9 cellular contexts compared by ENCODE assay signal in genomic region chr13:32650705-32651311, GRCh38.
DNase-seq lines count a peak whose midpoint lies in the region; ATAC-seq and TF ChIP-seq lines count a peak whose summit lies in the region.
"Had no signal": no experiment of that assay in that cellular context is flagged by ENCODE, and none has a peak within 500 bp of the region (broad histone marks: within the 10 kb centered on the region; RNA-seq: fewer than 3 reads in every experiment).

No MANE protein-coding gene starts in this region.

- no peaks in the 10 kb centered on the region for H3K9me3 Mint-ChIP-seq in Calu3 (ENCODE audit: low read depth, unreplicated experiment)
- H3K9me3 Mint-ChIP-seq: activated naive CD4-positive, alpha-beta T cell treated with anti-CD3 and anti-CD28 coated beads, Interleukin-2, amount 50 U/mL, for 24 hours had no signal

- peak; percentile 79 for ATAC-seq in GM19455 (IDR thresholded peaks at IDR 0.05; ENCODE audit: unreplicated experiment)
- peak in 7 of 8 donors; percentile 49 to 85 (median 77) for ATAC-seq in heart right ventricle
- ATAC-seq in GM21528 (IDR thresholded peaks at IDR 0.05; ENCODE audit: low FRiP score, unreplicated experiment), result no peak

- H3K27ac ChIP-seq in heart right ventricle, result no peak overlapping the region
- no peak overlapping the region for H3K27ac ChIP-seq in sigmoid colon

- no peaks in the 10 kb centered on the region for H3K36me3 Mint-ChIP-seq in Calu3 (ENCODE audit: insufficient read depth, unreplicated experiment)

- CTCF ChIA-PET in Calu3 (lab: Charles Lee), result interaction anchor here (0.9 to 1.3 kb wide), 4 partner anchors 9 to 65 kb away, joined by 3 to 5 read pairs (median 4); partner anchors contain the start of gene PDS5B

- peaks cover 3 to 37% (median 26%) of the 10 kb centered on the region in 9 donors for H3K4me1 ChIP-seq in heart right ventricle
- peaks cover 0 to 37% (median 6%) of the 10 kb centered on the region in 4 donors for H3K4me1 ChIP-seq in sigmoid colon

- no peak overlapping the region for H3K4me3 Mint-ChIP-seq in Calu3 (ENCODE audit: low read depth, unreplicated experiment)
- H3K4me3 Mint-ChIP-seq: activated naive CD4-positive, alpha-beta T cell treated with anti-CD3 and anti-CD28 coated beads, Interleukin-2, amount 50 U/mL, for 24 hours had no signal

- no peak for TF ChIP-seq EP300 in sigmoid colon (IDR thresholded peaks at IDR 0.05)

- 21 to 23% methylated on average over 3 of the region's 3 CpGs for WGBS in heart right ventricle, 2 donors
- 16 to 29% methylated on average over 3 of the region's 3 CpGs for WGBS in sigmoid colon, 2 donors

- TF ChIP-seq CTCF in Calu3 (IDR thresholded peaks at IDR 0.05; ENCODE audit: unreplicated experiment) (peak; percentile 20), heart right ventricle (IDR thresholded peaks at IDR 0.05) (peak in 8 of 9 donors; percentile 53 to 83 (median 72)), sigmoid colon (IDR thresholded peaks at IDR 0.05) (peak in 3 of 4 experiments; percentile 19 to 68 (median 58))

- H3K9me3 ChIP-seq in heart right ventricle (peaks cover 0 to 2% (median 0%) of the 10 kb centered on the region in 11 donors), sigmoid colon (no peaks in the 10 kb centered on the region)

- no peak for TF ChIP-seq POLR2A in sigmoid colon (IDR thresholded peaks at IDR 0.05)

- H3K27me3 Mint-ChIP-seq in Calu3 (ENCODE audit: unreplicated experiment), result no peaks in the 10 kb centered on the region
- H3K27me3 Mint-ChIP-seq: activated naive CD4-positive, alpha-beta T cell treated with anti-CD3 and anti-CD28 coated beads, Interleukin-2, amount 50 U/mL, for 24 hours had no signal

- no TSS peak for BruUV-seq in Calu3 (replicated peaks; lab: Mats Ljungman, UMichigan)

- DNase-seq in Calu3, result peak; percentile 48
- DNase-seq in HT1080 (ENCODE audit: low read depth), result peak; percentile 53
- DNase-seq in SHP77 (lab: John Stamatoyannopoulos, UW), result peak; percentile 24 to 72
- peak; percentile 36 for DNase-seq in activated gamma-delta T cell treated with anti-CD3 and anti-CD28 coated beads, Interleukin-2, amount 50 U/mL, for 16 hours (ENCODE audit: low read depth)
- peak in 1 of 2 donors; percentile 53 for DNase-seq in heart right ventricle
- DNase-seq in sigmoid colon, result no peak

- no peaks in the 10 kb centered on the region for H3K27me3 ChIP-seq in heart right ventricle
- H3K27me3 ChIP-seq in sigmoid colon, result no peaks in the 10 kb centered on the region

- no peak overlapping the region for H3K27ac Mint-ChIP-seq in Calu3 (ENCODE audit: unreplicated experiment)
- H3K27ac Mint-ChIP-seq: activated naive CD4-positive, alpha-beta T cell treated with anti-CD3 and anti-CD28 coated beads, Interleukin-2, amount 50 U/mL, for 24 hours had no signal

- no peak overlapping the region for H3K4me3 ChIP-seq in heart right ventricle
- H3K4me3 ChIP-seq in sigmoid colon, result no peak overlapping the region

- peaks cover 0 to 3% (median 0%) of the 10 kb centered on the region in 9 donors for H3K36me3 ChIP-seq in heart right ventricle
- H3K36me3 ChIP-seq in sigmoid colon, result no peaks in the 10 kb centered on the region

- intact Hi-C loops in Calu3 (cut with micrococcal nuclease; ENCODE audit: unreplicated experiment), result no loop called here
- intact Hi-C loops in heart right ventricle (cut with DNase I), result loop anchor here in 4 of 10 donors (2.0 to 10.0 kb wide), 4 partner anchors 64 to 276 kb away; partner anchors contain the start of gene PDS5B (in 3 of the 4)
- intact Hi-C loops in sigmoid colon (cut with DNase I), result loop anchor here (10.0 kb wide), 1 partner anchor 1074 kb away; no protein-coding TSS in a partner anchor

- H3K4me1 Mint-ChIP-seq in Calu3 (ENCODE audit: low read depth, unreplicated experiment), result peaks cover 8% of the 10 kb centered on the region

Comparison
In these comparisons a context has a peak if more than half of its experiments do, and no peak if none do; other contexts are left out.
1. CTCF ChIP-seq: peak in every context shown above with its lines; median percentile 72 in heart right ventricle; 58 in sigmoid colon; 20 in Calu3.